Comparison of ENCODE assay signal across 9 cellular contexts in genomic region chr5:5271606-5272321, GRCh38.
A peak's percentile ranks its signal among the peaks of the same experiment; 100 is the strongest.
DNase-seq lines count a peak whose midpoint lies in the region; TF ChIP-seq lines count a peak whose summit lies in the region.
"Had no signal": no experiment of that assay in that cellular context is flagged by ENCODE, and none has a peak within 500 bp of the region (broad histone marks: within the 10 kb centered on the region; RNA-seq: fewer than 3 reads in every experiment).

No MANE protein-coding gene starts in this region.

- H4K91ac ChIP-seq in mesenchymal stem cell (ENCODE audit: low read length), result no peak overlapping the region

- H3K9me3 ChIP-seq in A673 (ENCODE audit: low read depth, low read length, poor library complexity, severe bottlenecking) (no peaks in the 10 kb centered on the region), mesenchymal stem cell (ENCODE audit: control insufficient read depth, low read length) (no peaks in the 10 kb centered on the region)

- H2AK5ac ChIP-seq in mesenchymal stem cell (ENCODE audit: low read length, severe bottlenecking), result no peak overlapping the region

- H2BK120ac ChIP-seq in mesenchymal stem cell (ENCODE audit: low read depth, low read length), result no peak overlapping the region

- H3K9ac ChIP-seq in mesenchymal stem cell (ENCODE audit: low read length), result peak overlapping the region; percentile 66

- peak overlapping the region; percentile 18 for H3K4me2 ChIP-seq in mesenchymal stem cell (ENCODE audit: low read length, poor library complexity, severe bottlenecking)

- H3K27me3 ChIP-seq in A673 (replicated peaks; ENCODE audit: insufficient read depth, low read depth, low read length, poor library complexity) (no peaks in the 10 kb centered on the region), brain microvascular endothelial cell (replicated peaks) (no peaks in the 10 kb centered on the region), mesenchymal stem cell (ENCODE audit: control insufficient read depth in 1 of 2, insufficient read depth in 1 of 2, low read length in 2 of 2) (no peaks in the 10 kb centered on the region)

- POLR2A ChIA-PET in A673 (lab: Charles Lee; ENCODE audit: low non-redundant PET), result interaction anchor here (0.5 kb wide), 1 partner anchor 150 kb away, joined by 3 read pairs; the partner anchor contains the start of gene ICE1

- no peaks in the 10 kb centered on the region for H3K9me3 Mint-ChIP-seq in T-helper 2 cell treated with Interferon-gamma antibody and Interleukin-4, amounts not matched to agents 5 μg/mL and 100 μg/mL, for 36 hours

- no peak overlapping the region for H2AFZ ChIP-seq in mesenchymal stem cell (ENCODE audit: low read depth, low read length)

- WGBS in mesenchymal stem cell, result 36% methylated on average over 13 of the region's 13 CpGs

- H3K27ac ChIP-seq in A673 (ENCODE audit: low read depth, low read length, poor library complexity, severe bottlenecking) (peak overlapping the region; percentile 66), brain microvascular endothelial cell (peak overlapping the region; percentile 76), mesenchymal stem cell (ENCODE audit: low read length, poor library complexity, severe bottlenecking) (peak overlapping the region; percentile 44)

- H3K23ac ChIP-seq in mesenchymal stem cell (ENCODE audit: low read length in 2 of 2), result no peak overlapping the region

- H3K4me1 ChIP-seq in A673 (ENCODE audit: insufficient read depth, low read length, poor library complexity, severe bottlenecking) (peaks cover 18% of the 10 kb centered on the region), mesenchymal stem cell (ENCODE audit: control insufficient read depth, insufficient read depth, low read depth, low read length) (peaks cover 6% of the 10 kb centered on the region)

- no peak overlapping the region for H3K4ac ChIP-seq in mesenchymal stem cell (ENCODE audit: low read depth in 1 of 2, low read length in 2 of 2)

- DNase-seq in A673 (ENCODE audit: low spot score) (peak; percentile 89), NCI-H128 (lab: John Stamatoyannopoulos, UW; ENCODE audit: unreplicated experiment) (peak; percentile 73), brain microvascular endothelial cell (peak; percentile 66), mesenchymal stem cell (peak; percentile 26), HCEC 1CT (no peak), cortex of kidney (lab: John Stamatoyannopoulos, UW) (no peak), SIG-M5 treated with dmso at 0.1 percent for 504 hours (lab: John Stamatoyannopoulos, UW; ENCODE audit: unreplicated experiment) (no peak)
- DNase-seq in T-helper 2 cell treated with Interferon-gamma antibody and Interleukin-4, amounts not matched to agents 5 μg/mL and 100 μg/mL, for 36 hours (ENCODE audit: low spot score), result no peak

- intact Hi-C loops in A673 (cut with micrococcal nuclease; ENCODE audit: unreplicated experiment), result loop anchor here (2.0 to 5.0 kb wide), 3 partner anchors 71 to 131 kb away; partner anchors contain the start of gene ADAMTS16

- H3K36me3 ChIP-seq in A673 (ENCODE audit: insufficient read depth, low read length, poor library complexity, severe bottlenecking), result no peaks in the 10 kb centered on the region
- no peaks in the 10 kb centered on the region for H3K36me3 ChIP-seq in brain microvascular endothelial cell (replicated peaks)
- peaks cover 0 to 2% of the 10 kb centered on the region in 2 experiments for H3K36me3 ChIP-seq in mesenchymal stem cell (ENCODE audit: control insufficient read depth in 1 of 2, insufficient read depth in 2 of 2, low read depth in 1 of 2, low read length in 2 of 2)

- no peak overlapping the region for H2BK15ac ChIP-seq in mesenchymal stem cell (ENCODE audit: low read depth, poor library complexity, severe bottlenecking)

- H3K4me3 ChIP-seq in A673 (ENCODE audit: low read depth, low read length, poor library complexity, severe bottlenecking) (peak overlapping the region; percentile 31), brain microvascular endothelial cell (ENCODE audit: low read depth, low read length) (peak overlapping the region; percentile 4), mesenchymal stem cell (ENCODE audit: insufficient read depth in 1 of 2, low read depth in 1 of 2, low read length in 2 of 2) (peak overlapping the region in 1 of 2 experiments; percentile 70)

- CTCF ChIA-PET in A673 (lab: Charles Lee), result no interaction called here

- TF ChIP-seq CTCF in A673 (conservative IDR thresholded peaks at IDR 0.05; ENCODE audit: low read depth, low read length), result no peak
- TF ChIP-seq CTCF in brain microvascular endothelial cell (IDR thresholded peaks at IDR 0.05; ENCODE audit: low read depth, low read length, missing control alignments), result no peak

- H3K79me1 ChIP-seq in mesenchymal stem cell (replicated peaks; ENCODE audit: low read length, poor library complexity, severe bottlenecking), result no peaks in the 10 kb centered on the region

- H2BK5ac ChIP-seq in mesenchymal stem cell (ENCODE audit: low read depth, low read length, poor library complexity, severe bottlenecking), result no peak overlapping the region

- H4K8ac ChIP-seq in mesenchymal stem cell (ENCODE audit: low read length), result no peak overlapping the region

- H2BK12ac ChIP-seq in mesenchymal stem cell (ENCODE audit: low read length in 2 of 2), result no peak overlapping the region

- H3K4me1 Mint-ChIP-seq in T-helper 2 cell treated with Interferon-gamma antibody and Interleukin-4, amounts not matched to agents 5 μg/mL and 100 μg/mL, for 36 hours (ENCODE audit: low read depth), result no peaks in the 10 kb centered on the region
- H3K4me1 Mint-ChIP-seq: B cell had no signal

- no peaks in the 10 kb centered on the region for H3K36me3 Mint-ChIP-seq in T-helper 2 cell treated with Interferon-gamma antibody and Interleukin-4, amounts not matched to agents 5 μg/mL and 100 μg/mL, for 36 hours (ENCODE audit: low read depth)

- H3K4me3 Mint-ChIP-seq in T-helper 2 cell treated with Interferon-gamma antibody and Interleukin-4, amounts not matched to agents 5 μg/mL and 100 μg/mL, for 36 hours, result no peak overlapping the region
- H3K4me3 Mint-ChIP-seq: B cell had no signal

- BruUV-seq in A673 (replicated peaks; lab: Mats Ljungman, UMichigan), result no TSS peak

- no peak overlapping the region for H3K27ac Mint-ChIP-seq in T-helper 2 cell treated with Interferon-gamma antibody and Interleukin-4, amounts not matched to agents 5 μg/mL and 100 μg/mL, for 36 hours
- H3K27ac Mint-ChIP-seq: B cell had no signal

- in situ Hi-C loops in brain microvascular endothelial cell (cut with HindIII; ENCODE audit: low pct_ligation_motif_present, low sequenced_read_pairs), result no loop called here

- H3K18ac ChIP-seq in mesenchymal stem cell (ENCODE audit: low read depth in 1 of 2, low read length in 2 of 2), result no peak overlapping the region

- H3K14ac ChIP-seq in mesenchymal stem cell (ENCODE audit: low read length in 2 of 2), result no peak overlapping the region

- H3K27me3 Mint-ChIP-seq in T-helper 2 cell treated with Interferon-gamma antibody and Interleukin-4, amounts not matched to agents 5 μg/mL and 100 μg/mL, for 36 hours (ENCODE audit: low read depth), result no peaks in the 10 kb centered on the region
- H3K27me3 Mint-ChIP-seq: B cell had no signal

Comparison
In these comparisons a context has a peak if more than half of its experiments do, and no peak if none do; other contexts are left out.
1. DNase-seq: peak in A673 (single experiment), NCI-H128 (single experiment), brain microvascular endothelial cell (single experiment) and mesenchymal stem cell (single experiment); none in HCEC 1CT (single experiment), cortex of kidney (single experiment), SIG-M5 treated with dmso at 0.1 percent for 504 hours (single experiment) and T-helper 2 cell treated with Interferon-gamma antibody and Interleukin-4, amounts not matched to agents 5 μg/mL and 100 μg/mL, for 36 hours (single experiment).
2. Peak in every context shown above with its lines, with median percentiles within 50 percentile points of each other: H3K27ac ChIP-seq.